ENCODE assay signal across 9 cellular contexts in the genomic region with DNA sequence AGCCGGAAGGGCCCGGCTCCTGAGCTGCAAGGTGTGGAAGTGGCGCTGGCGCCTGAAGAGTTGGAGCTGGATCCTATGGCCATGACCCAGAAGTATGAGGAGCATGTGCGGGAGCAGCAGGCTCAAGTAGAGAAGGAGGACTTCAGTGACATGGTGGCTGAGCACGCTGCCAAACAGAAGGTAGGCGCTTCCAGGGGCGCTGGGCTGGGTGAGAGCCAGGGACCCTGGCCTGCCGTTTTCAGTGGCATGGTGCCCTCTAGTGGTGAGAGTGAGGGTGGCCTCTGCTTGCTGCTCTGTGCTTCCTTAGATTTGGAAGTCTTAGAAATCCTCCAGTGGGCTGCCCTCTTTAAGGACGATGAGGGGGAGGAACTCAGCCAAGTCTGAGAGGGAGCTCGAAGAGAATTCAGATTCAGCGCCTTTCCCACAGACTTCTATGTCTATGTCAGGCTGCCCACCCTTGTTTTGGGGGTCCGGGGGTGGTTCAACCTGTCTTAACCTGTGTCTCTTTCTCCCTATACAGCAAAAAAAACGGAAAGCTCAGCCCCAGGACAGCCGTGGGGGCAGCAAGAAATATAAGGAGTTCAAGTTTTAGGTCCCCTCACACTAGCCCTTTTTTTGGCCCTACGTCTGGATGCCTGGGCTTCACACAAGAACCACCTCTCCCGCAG. TPM values are rescaled to one million over a fixed set of nuclear protein-coding genes. Genes with fewer than 3 reads are reported as not detected.
DNase-seq lines count a peak whose midpoint lies in the region; ATAC-seq, FAIRE-seq and TF ChIP-seq lines count a peak whose summit lies in the region.
"Had no signal": no experiment of that assay in that cellular context is flagged by ENCODE, and none has a peak within 500 bp of the region (broad histone marks: within the 10 kb centered on the region; RNA-seq: fewer than 3 reads in every experiment).

No MANE protein-coding gene starts in this region.

- H3K9me2 ChIP-seq in neural cell (ENCODE audit: insufficient read depth, low read length) = no peaks in the 10 kb centered on the region

- H4K20me1 ChIP-seq in fibroblast of lung (ENCODE audit: control insufficient read depth, extremely low read depth, insufficient read depth, low read length) (peaks cover 2% of the 10 kb centered on the region), neural cell (ENCODE audit: insufficient read depth) (no peaks in the 10 kb centered on the region)

- H3K4me2 ChIP-seq in fibroblast of lung (ENCODE audit: extremely low read depth, insufficient read depth, low read length) = no peak overlapping the region
- H3K4me2 ChIP-seq in neural cell (ENCODE audit: low read length) = no peak overlapping the region

- H3K9ac ChIP-seq in fibroblast of lung (ENCODE audit: insufficient read depth, low read length) (no peak overlapping the region), neural cell (ENCODE audit: low read length) (no peak overlapping the region), subcutaneous abdominal adipose tissue (ENCODE audit: low read length in 5 of 5) (peak overlapping the region; percentile 16 to 88 (median 79))

- POLR2A ChIA-PET in CD4-positive, alpha-beta memory T cell (lab: Charles Lee; ENCODE audit: partially characterized antibody) = interaction anchor here (0.6 to 8.3 kb wide), 18 partner anchors 9 to 220 kb away, joined by 3 to 214 read pairs (median 5); a partner anchor contains a TSS

- TF ChIP-seq EP300 in neural cell (conservative IDR thresholded peaks at IDR 0.05; ENCODE audit: poor library complexity, severe bottlenecking) = no peak

- TF ChIP-seq CTCF in Peyer's patch (IDR thresholded peaks at IDR 0.05) (peak; percentile 74 to 91 (median 82)), fibroblast of lung (conservative IDR thresholded peaks at IDR 0.05 in 1 of 2, IDR thresholded peaks at IDR 0.05 in 1 of 2; ENCODE audit: low read depth in 1 of 2, low read length in 2 of 2) (peak; percentile 79 to 91), neural cell (IDR thresholded peaks at IDR 0.05; ENCODE audit: poor library complexity, severe bottlenecking) (peak; percentile 84)

- no peaks in the 10 kb centered on the region for H3K27me3 Mint-ChIP-seq in CD4-positive, alpha-beta memory T cell

- peaks cover 46 to 78% of the 10 kb centered on the region in 2 donors for H3K36me3 Mint-ChIP-seq in CD4-positive, alpha-beta memory T cell

- H3K79me2 ChIP-seq in fibroblast of lung (ENCODE audit: control insufficient read depth, insufficient read depth, low read length) (peaks cover 22% of the 10 kb centered on the region), neural cell (replicated peaks; ENCODE audit: insufficient read depth, low read length) (peaks cover 24% of the 10 kb centered on the region)

- peaks cover 4% of the 10 kb centered on the region for H3F3A ChIP-seq in neural cell (ENCODE audit: insufficient read depth, low read length, poor library complexity, severe bottlenecking)

- H2AFZ ChIP-seq in fibroblast of lung (ENCODE audit: low read length) (no peak overlapping the region), neural cell (ENCODE audit: low read depth, low read length) (no peak overlapping the region)

- peak overlapping the region; percentile 77 for H3K27ac ChIP-seq in CD4-positive, alpha-beta memory T cell (ENCODE audit: low read depth, low read length)
- H3K27ac ChIP-seq in Peyer's patch (peak overlapping the region; percentile 5 to 97 (median 89)), fibroblast of lung (ENCODE audit: insufficient read depth, low read length) (peak overlapping the region; percentile 84), neural cell (ENCODE audit: low read length) (no peak overlapping the region), subcutaneous abdominal adipose tissue (ENCODE audit: low read depth, low read length) (peak overlapping the region; percentile 99)

- H3K36me3 ChIP-seq in CD4-positive, alpha-beta memory T cell (ENCODE audit: insufficient read depth, low read length) = peaks cover 53% of the 10 kb centered on the region
- peaks cover 0 to 60% (median 0%) of the 10 kb centered on the region in 3 donors for H3K36me3 ChIP-seq in Peyer's patch
- peaks cover 22% of the 10 kb centered on the region for H3K36me3 ChIP-seq in fibroblast of lung (ENCODE audit: control insufficient read depth, insufficient read depth, low read length)
- H3K36me3 ChIP-seq in neural cell (ENCODE audit: insufficient read depth, low read length) = peaks cover 14% of the 10 kb centered on the region
- peaks cover 27 to 58% (median 47%) of the 10 kb centered on the region in 5 donors for H3K36me3 ChIP-seq in subcutaneous abdominal adipose tissue (ENCODE audit: control insufficient read depth in 5 of 5, insufficient read depth in 5 of 5, low read length in 5 of 5)

- ATAC-seq in GM18502 (IDR thresholded peaks at IDR 0.05; ENCODE audit: poor library complexity, unreplicated experiment) = no peak

- H3K4me3 Mint-ChIP-seq in CD4-positive, alpha-beta memory T cell = peak overlapping the region; percentile 52 to 96 (median 76)

- TF ChIP-seq RAD21 in neural cell (conservative IDR thresholded peaks at IDR 0.05) = peak; percentile 61

- peaks cover 0 to 5% (median 0%) of the 10 kb centered on the region in 8 donors for H3K9me3 Mint-ChIP-seq in CD4-positive, alpha-beta memory T cell

- H3K4me1 Mint-ChIP-seq in CD4-positive, alpha-beta memory T cell = peaks cover 39 to 67% (median 51%) of the 10 kb centered on the region in 4 donors

- H3K9me3 ChIP-seq in CD4-positive, alpha-beta memory T cell (ENCODE audit: control insufficient read depth in 1 of 2, low read length in 2 of 2) = no peaks in the 10 kb centered on the region
- H3K9me3 ChIP-seq in Peyer's patch (no peaks in the 10 kb centered on the region), fibroblast of lung (ENCODE audit: control insufficient read depth, insufficient read depth, low read depth, low read length) (no peaks in the 10 kb centered on the region), neural cell (ENCODE audit: low read length) (no peaks in the 10 kb centered on the region), subcutaneous abdominal adipose tissue (ENCODE audit: control insufficient read depth in 5 of 5, low read length in 5 of 5) (no peaks in the 10 kb centered on the region)

- H3K4me1 ChIP-seq in CD4-positive, alpha-beta memory T cell (ENCODE audit: insufficient read depth, low read length) = peaks cover 48% of the 10 kb centered on the region
- H3K4me1 ChIP-seq in Peyer's patch (peaks cover 0 to 30% (median 5%) of the 10 kb centered on the region in 4 donors), fibroblast of lung (ENCODE audit: control insufficient read depth, extremely low read depth, insufficient read depth, low read length) (peaks cover 18% of the 10 kb centered on the region), subcutaneous abdominal adipose tissue (ENCODE audit: control insufficient read depth in 5 of 5, insufficient read depth in 5 of 5, low read length in 5 of 5) (peaks cover 6 to 54% (median 40%) of the 10 kb centered on the region in 5 donors)

- DNase-seq in CD4-positive, alpha-beta memory T cell = peak; percentile 71 to 76 (median 72)
- DNase-seq in HTR-8/SVneo (ENCODE audit: insufficient read length, low spot score) = peak; percentile 94
- peak; percentile 73 to 87 (median 76) for DNase-seq in Peyer's patch
- peak; percentile 61 to 68 for DNase-seq in activated T-helper 1 cell treated with anti-CD3 and anti-CD28 coated beads, Interleukin-2, amount 50 U/mL, for 16 hours (ENCODE audit: low read depth in 1 of 2, low spot score in 1 of 2)
- peak; percentile 59 to 67 for DNase-seq in fibroblast of lung (ENCODE audit: low read depth in 2 of 2)

- no peak overlapping the region for H3K4me3 ChIP-seq in CD4-positive, alpha-beta memory T cell (ENCODE audit: low read length in 2 of 2)
- H3K4me3 ChIP-seq in Peyer's patch = no peak overlapping the region
- no peak overlapping the region for H3K4me3 ChIP-seq in fibroblast of lung (replicated peaks in 1 of 4; ENCODE audit: control extremely low read depth in 1 of 4, insufficient read depth in 1 of 4, low read depth in 3 of 4, low read length in 4 of 4)
- H3K4me3 ChIP-seq in neural cell (ENCODE audit: low read length) = no peak overlapping the region
- H3K4me3 ChIP-seq in subcutaneous abdominal adipose tissue (ENCODE audit: low read depth in 1 of 5, low read length in 5 of 5) = no peak overlapping the region

- intact Hi-C loops in CD4-positive, alpha-beta memory T cell (cut with micrococcal nuclease) = loop anchor here (1.0 to 2.0 kb wide), 2 partner anchors 59 to 66 kb away; no protein-coding TSS in a partner anchor

- FAIRE-seq in HTR-8/SVneo (lab: Jason Lieb, UNC) = peak; percentile 83

- CTCF ChIA-PET in CD4-positive, alpha-beta memory T cell (lab: Charles Lee; ENCODE audit: partially characterized antibody) = interaction anchor here (0.6 to 14.8 kb wide), 31 partner anchors 9 to 314 kb away, joined by 3 to 231 read pairs (median 4); a partner anchor contains a TSS

- H3K27ac Mint-ChIP-seq in CD4-positive, alpha-beta memory T cell = peak overlapping the region; percentile 92 to 99 (median 93)

- H3K27me3 ChIP-seq in CD4-positive, alpha-beta memory T cell (ENCODE audit: insufficient read depth, low read length) = no peaks in the 10 kb centered on the region
- H3K27me3 ChIP-seq in Peyer's patch (no peaks in the 10 kb centered on the region), fibroblast of lung (ENCODE audit: control insufficient read depth, insufficient read depth, low read length) (no peaks in the 10 kb centered on the region), neural cell (ENCODE audit: insufficient read depth, low read depth, low read length) (no peaks in the 10 kb centered on the region), subcutaneous abdominal adipose tissue (ENCODE audit: control insufficient read depth in 5 of 5, insufficient read depth in 4 of 5, low read length in 5 of 5) (no peaks in the 10 kb centered on the region)

- no peak for TF ChIP-seq POLR2A in Peyer's patch (IDR thresholded peaks at IDR 0.05)

RNA-seq across cellular contexts. Expression of a gene that starts 1.8 kb away (rescaled TPM):
- 100 to 1,000 TPM; 251 to 262 TPM for total RNA-seq in CD4-positive, alpha-beta memory T cell
- 100 to 1,000 TPM in 1 of 2 donors, 10 to 100 TPM in 1; 13.7 to 104 TPM for polyA plus RNA-seq in CD4-positive, alpha-beta memory T cell
- total RNA-seq in Peyer's patch (10 to 100 TPM; 10.3 to 52.0 (median 22.3) TPM), fibroblast of lung (16.4 and 25.9 TPM in 2 replicates)
- polyA plus RNA-seq in fibroblast of lung (27.7 and 28.5 TPM in 2 replicates), neural cell (12.1 and 14.4 TPM in 2 replicates)
- 37.1 and 39.7 TPM in 2 replicates for polyA plus RNA-seq in fibroblast of lung (2012)
- polyA minus RNA-seq in fibroblast of lung (ENCODE audit: low replicate concordance) (98.0 and 145 TPM in 2 replicates), neural cell (55.0 and 58.7 TPM in 2 replicates)

RNA-seq across cellular contexts. Expression of a gene that starts 16.1 kb away (rescaled TPM):
- 100 to 1,000 TPM; 238 to 240 TPM for total RNA-seq in CD4-positive, alpha-beta memory T cell
- polyA plus RNA-seq in CD4-positive, alpha-beta memory T cell = 100 to 1,000 TPM in 1 of 2 donors, 10 to 100 TPM in 1; 74.4 to 128 TPM
- total RNA-seq in Peyer's patch (100 to 1,000 TPM; 127 to 340 (median 171) TPM), fibroblast of lung (108 TPM in 2 replicates)
- polyA plus RNA-seq in fibroblast of lung (87.7 and 122 TPM in 2 replicates), neural cell (121 and 145 TPM in 2 replicates)
- 147 and 188 TPM in 2 replicates for polyA plus RNA-seq in fibroblast of lung (2012)
- polyA minus RNA-seq in fibroblast of lung (ENCODE audit: low replicate concordance) (114 and 133 TPM in 2 replicates), neural cell (162 and 165 TPM in 2 replicates)

RNA-seq across cellular contexts. Expression of a gene that starts 19.3 kb away (rescaled TPM):
- total RNA-seq in CD4-positive, alpha-beta memory T cell = not detected
- polyA plus RNA-seq in CD4-positive, alpha-beta memory T cell = not detected
- total RNA-seq in Peyer's patch (not detected), fibroblast of lung (under 0.01 TPM in 1 of 2 replicates, not detected in the other)
- polyA plus RNA-seq in fibroblast of lung (not detected in 2 replicates), neural cell (16.7 and 17.2 TPM in 2 replicates)
- not detected in 2 replicates for polyA plus RNA-seq in fibroblast of lung (2012)
- polyA minus RNA-seq in fibroblast of lung (ENCODE audit: low replicate concordance) (not detected in 2 replicates), neural cell (17.5 and 22.6 TPM in 2 replicates)
- total RNA-seq: T-helper 1 cell treated with Interleukin-12 subunit alpha and Interleukin-12 subunit beta and Interleukin-4 antibody, amounts not matched to agents 30 ng/mL and 1 ng/mL, for 36 hours had no signal

RNA-seq across cellular contexts. Expression of a gene that starts 42.0 kb away (rescaled TPM):
- not detected for total RNA-seq in CD4-positive, alpha-beta memory T cell
- not detected for polyA plus RNA-seq in CD4-positive, alpha-beta memory T cell
- total RNA-seq in Peyer's patch (not detected), fibroblast of lung (not detected in 2 replicates)
- polyA plus RNA-seq in fibroblast of lung (0.28 TPM in 1 of 2 replicates, not detected in the other), neural cell (not detected in 2 replicates)
- 0.20 and 0.36 TPM in 2 replicates for polyA plus RNA-seq in fibroblast of lung (2012)
- polyA minus RNA-seq in fibroblast of lung (ENCODE audit: low replicate concordance) (not detected in 2 replicates), neural cell (not detected in 2 replicates)
- total RNA-seq: T-helper 1 cell treated with Interleukin-12 subunit alpha and Interleukin-12 subunit beta and Interleukin-4 antibody, amounts not matched to agents 30 ng/mL and 1 ng/mL, for 36 hours had no signal

RNA-seq across cellular contexts. Expression of a gene that starts 56.5 kb away (rescaled TPM):
- not detected for total RNA-seq in CD4-positive, alpha-beta memory T cell
- polyA plus RNA-seq in CD4-positive, alpha-beta memory T cell = not detected
- total RNA-seq in Peyer's patch = not detected
- 1.8 and 11.1 TPM in 2 replicates for total RNA-seq in fibroblast of lung
- 0.41 and 0.76 TPM in 2 replicates for polyA plus RNA-seq in fibroblast of lung
- polyA plus RNA-seq in fibroblast of lung (2012) = 1.0 and 1.1 TPM in 2 replicates
- polyA minus RNA-seq in fibroblast of lung (ENCODE audit: low replicate concordance) = not detected in 2 replicates
- polyA plus RNA-seq in neural cell = not detected in 2 replicates
- polyA minus RNA-seq in neural cell = not detected in 2 replicates

Comparison
In these comparisons a context has a peak if more than half of its experiments do, and no peak if none do; other contexts are left out.
1. H3K9ac ChIP-seq: peak in subcutaneous abdominal adipose tissue (5 of 5); none in fibroblast of lung (single experiment) and neural cell (single experiment).
2. Peak in every context shown above with its lines, with median percentiles within 50 percentile points of each other: DNase-seq and CTCF ChIP-seq.